8 cellular contexts compared by ENCODE assay signal in the genomic region with DNA sequence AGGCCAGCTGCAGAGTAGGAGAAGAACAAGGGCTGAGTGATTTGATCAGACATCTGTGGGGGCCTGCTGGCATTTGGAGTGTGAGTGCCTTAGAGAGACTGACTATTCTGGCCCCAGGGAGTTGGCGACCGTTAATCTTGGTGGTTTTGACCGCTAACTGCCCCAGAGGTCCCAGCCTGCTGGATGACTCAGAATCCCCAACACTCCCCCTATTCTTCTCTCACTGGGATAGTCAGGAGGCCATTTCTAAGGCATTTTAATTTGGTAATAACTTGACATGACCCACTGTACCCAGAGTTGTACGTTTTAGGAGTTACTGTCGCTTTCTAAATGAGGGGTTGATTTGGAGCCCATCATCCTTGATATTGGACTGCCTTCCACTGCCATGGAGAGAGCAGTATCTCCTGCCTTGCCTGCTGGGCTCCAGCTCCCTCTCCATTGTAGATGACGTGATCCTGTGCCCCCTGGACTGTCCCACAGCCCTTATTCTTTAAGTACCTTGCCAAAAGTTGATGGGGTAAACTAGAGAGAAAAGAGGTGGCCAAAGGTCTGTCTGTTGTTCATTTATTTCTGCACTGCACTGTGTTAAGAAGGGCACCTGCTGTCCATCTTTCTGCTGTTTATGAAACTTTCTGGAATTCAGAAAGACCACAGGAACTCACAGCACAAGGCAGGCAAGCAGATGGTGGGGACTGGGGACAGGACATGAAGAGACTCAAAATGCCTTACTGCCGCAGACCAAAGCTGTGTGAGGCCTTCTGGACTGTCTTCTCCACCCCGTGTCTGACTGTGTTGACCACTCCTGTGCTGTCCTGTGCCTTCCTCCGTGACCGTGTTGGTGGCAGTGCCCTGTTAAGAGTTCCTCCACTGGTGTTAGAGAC.
A peak's percentile ranks its signal among the peaks of the same experiment; 100 is the strongest.
DNase-seq lines count a peak whose midpoint lies in the region; ATAC-seq and TF ChIP-seq lines count a peak whose summit lies in the region.

No MANE protein-coding gene starts in this region.

- TF ChIP-seq POLR2A in gastroesophageal sphincter (IDR thresholded peaks at IDR 0.05): no peak

- peak; percentile 51 for DNase-seq in ACHN
- peak; percentile 93 for DNase-seq in HFFc6
- peak; percentile 87 for DNase-seq in T1000 (lab: John Stamatoyannopoulos, UW)
- DNase-seq in NCI-H446 treated with DMSO at 0.1 percent for 48 hours (lab: John Stamatoyannopoulos, UW): no peak

- H3K9ac ChIP-seq in stomach smooth muscle (ENCODE audit: low read length in 2 of 2): peak overlapping the region in 1 of 2 donors; percentile 29

- TF ChIP-seq EP300 in gastroesophageal sphincter (IDR thresholded peaks at IDR 0.05): no peak

- peak overlapping the region; percentile 80 for H3K4me3 Mint-ChIP-seq in HFFc6

- peaks cover 57% of the 10 kb centered on the region for H3K4me1 Mint-ChIP-seq in HFFc6 (ENCODE audit: low read depth)

- H3K4me3 ChIP-seq in gastroesophageal sphincter: no peak overlapping the region
- peak overlapping the region; percentile 20 to 44 for H3K4me3 ChIP-seq in stomach smooth muscle (ENCODE audit: low read length in 2 of 2)

- H3K36me3 ChIP-seq in gastroesophageal sphincter (peaks cover 0 to 11% of the 10 kb centered on the region in 2 donors), stomach smooth muscle (ENCODE audit: control insufficient read depth in 2 of 2, insufficient read depth in 2 of 2, low read length in 2 of 2) (peaks cover 0 to 4% of the 10 kb centered on the region in 2 donors)

- in situ Hi-C loops in ACHN (cut with HindIII; ENCODE audit: low pct_ligation_motif_present, low pct_unique_long_range_greater_than_20kb, low sequenced_read_pairs): no loop called here

- H3K9me3 ChIP-seq in gastroesophageal sphincter: no peaks in the 10 kb centered on the region
- H3K9me3 ChIP-seq in stomach smooth muscle (ENCODE audit: control insufficient read depth in 2 of 2, low read length in 2 of 2): no peaks in the 10 kb centered on the region

- peak overlapping the region in 3 of 4 donors; percentile 64 to 85 (median 76) for H3K27ac ChIP-seq in gastroesophageal sphincter
- H3K27ac ChIP-seq in stomach smooth muscle (ENCODE audit: low read length): peak overlapping the region; percentile 76

- H3K9me3 Mint-ChIP-seq in HFFc6: no peaks in the 10 kb centered on the region

- H3K36me3 Mint-ChIP-seq in HFFc6 (ENCODE audit: low read depth): peaks cover 31% of the 10 kb centered on the region

- WGBS in gastroesophageal sphincter (ENCODE audit: low coverage in 1 of 2), 2 donors: 68 to 70% methylated on average over 8 to 9 of the region's 10 CpGs

- peaks cover 1% of the 10 kb centered on the region for H3K27me3 Mint-ChIP-seq in HFFc6 (ENCODE audit: insufficient read depth)

- ATAC-seq in gastroesophageal sphincter (no peak), GM18868 (IDR thresholded peaks at IDR 0.05; ENCODE audit: unreplicated experiment) (no peak), GM19324 (IDR thresholded peaks at IDR 0.05; ENCODE audit: low FRiP score, unreplicated experiment) (no peak)

- H3K4me1 ChIP-seq in gastroesophageal sphincter: peaks cover 0 to 70% (median 19%) of the 10 kb centered on the region in 3 donors
- H3K4me1 ChIP-seq in stomach smooth muscle (ENCODE audit: control insufficient read depth, insufficient read depth, low read length): peaks cover 57% of the 10 kb centered on the region

- H3K27ac Mint-ChIP-seq in HFFc6: peak overlapping the region; percentile 93

- no peak for TF ChIP-seq CTCF in HFFc6 (IDR thresholded peaks at IDR 0.05)
- TF ChIP-seq CTCF in gastroesophageal sphincter (IDR thresholded peaks at IDR 0.05): no peak

- H3K27me3 ChIP-seq in gastroesophageal sphincter (no peaks in the 10 kb centered on the region), stomach smooth muscle (ENCODE audit: control insufficient read depth in 1 of 2, insufficient read depth in 2 of 2, low read length in 2 of 2) (no peaks in the 10 kb centered on the region)

Comparison
In these comparisons a context has a peak if more than half of its experiments do, and no peak if none do; other contexts are left out.
1. H3K4me3 ChIP-seq: peak in stomach smooth muscle (2 of 2); none in gastroesophageal sphincter (0 of 2).